Comparison of ENCODE assay signal across 17 cellular contexts in the genomic region with DNA sequence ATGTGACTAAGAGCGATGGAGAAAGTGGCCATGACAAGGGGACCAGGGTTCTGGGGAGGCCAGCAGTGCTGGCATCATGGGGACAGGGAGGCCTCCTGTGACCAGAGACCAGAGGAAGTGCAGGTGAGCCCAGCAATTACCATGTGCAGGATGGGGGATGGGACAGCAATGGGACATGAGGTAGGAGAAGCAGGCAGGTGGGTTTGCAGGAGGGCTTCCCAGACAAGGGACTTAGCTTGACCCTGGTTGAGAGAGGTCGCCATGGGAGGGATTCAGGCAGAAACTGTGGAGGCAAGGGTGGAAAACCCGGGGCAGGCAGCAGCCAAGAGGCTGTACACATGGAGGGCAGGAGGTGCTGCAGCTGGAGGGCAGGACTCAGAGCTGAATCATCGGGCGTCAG.
"Had no signal": no experiment of that assay in that cellular context is flagged by ENCODE, and none has a peak within 500 bp of the region (broad histone marks: within the 10 kb centered on the region; RNA-seq: fewer than 3 reads in every experiment).

No MANE protein-coding gene starts in this region.

- H3K4me3 Mint-ChIP-seq: activated naive CD8-positive, alpha-beta T cell; T-helper 1 cell treated with Interleukin-12 subunit alpha and Interleukin-12 subunit beta and Interleukin-4 antibody, amounts not matched to agents 30 μg/mL and 1 μg/mL, for 36 hours had no signal

- H3K9me3 ChIP-seq: ascending aorta, pancreas, thyroid gland, uterus had no signal

- H3K4me3 ChIP-seq: ascending aorta, cardiac muscle cell, lung, pancreas, thyroid gland, uterus had no signal

- DNase-seq: activated CD4-positive, alpha-beta T cell treated with anti-CD3 and anti-CD28 coated beads for 48 hours; activated gamma-delta T cell; activated T-cell treated with anti-CD3 and anti-CD28 coated beads, Interleukin-2, amount 50 U/mL, for 1 hour; glutamatergic neuron; left cardiac atrium; pancreas; stimulated activated CD4-positive, alpha-beta T cell treated with anti-CD3 and anti-CD28 coated beads, Interleukin-4, amount 100 ng/mL, for 24 hours; thyroid gland; uterus had no signal

- H3K27ac ChIP-seq: ascending aorta, cardiac muscle cell, epithelial cell of prostate, pancreas, thyroid gland, uterus had no signal

- FAIRE-seq: colon, pancreas had no signal

- H3K27me3 Mint-ChIP-seq: activated naive CD8-positive, alpha-beta T cell had no signal

- ATAC-seq: left cardiac atrium, pancreas, SK-N-SH treated with all-trans-retinoic acid at 6 μM for 48 hours had no signal

- H3K27me3 ChIP-seq: ascending aorta, cardiac muscle cell, pancreas, thyroid gland, uterus had no signal

- H3K4me1 ChIP-seq: ascending aorta, pancreas, thyroid gland, uterus had no signal

- H3K36me3 ChIP-seq: uterus had no signal

- H3K27ac Mint-ChIP-seq: activated naive CD8-positive, alpha-beta T cell; T-helper 1 cell treated with Interleukin-12 subunit alpha and Interleukin-12 subunit beta and Interleukin-4 antibody, amounts not matched to agents 30 μg/mL and 1 μg/mL, for 36 hours had no signal
